ENCODE assay signal across 10 cellular contexts in genomic region chr16:89191901-89192184, GRCh38. TPM values are rescaled to one million over a fixed set of nuclear protein-coding genes. Genes with fewer than 3 reads are reported as not detected.
DNase-seq lines count a peak whose midpoint lies in the region; ATAC-seq and TF ChIP-seq lines count a peak whose summit lies in the region.
"Had no signal": no experiment of that assay in that cellular context is flagged by ENCODE, and none has a peak within 500 bp of the region (broad histone marks: within the 10 kb centered on the region; RNA-seq: fewer than 3 reads in every experiment).

No MANE protein-coding gene starts in this region.

- no peak for TF ChIP-seq CTCF in GM23338 (conservative IDR thresholded peaks at IDR 0.05; ENCODE audit: low read depth in 2 of 2)
- no peak for TF ChIP-seq CTCF in SU-DHL-6 (IDR thresholded peaks at IDR 0.05; ENCODE audit: insufficient read depth, low read length, poor library complexity, severe bottlenecking)
- no peak for TF ChIP-seq CTCF in stomach (IDR thresholded peaks at IDR 0.05)

- peaks cover 8% of the 10 kb centered on the region; the same call in 2 of the 3 replicates for H3K9me3 Mint-ChIP-seq in GM23338

- H3K27ac Mint-ChIP-seq in GM23338 = no peak overlapping the region

- no peaks in the 10 kb centered on the region for H3K4me1 ChIP-seq in GM23338 (ENCODE audit: insufficient read depth)
- peaks cover 9 to 19% (median 12%) of the 10 kb centered on the region in 4 donors for H3K4me1 ChIP-seq in stomach

- H3K9ac ChIP-seq in SU-DHL-6 (ENCODE audit: low read length) = no peak overlapping the region

- H3K4me1 Mint-ChIP-seq in GM23338 = no peaks in the 10 kb centered on the region

- intact Hi-C loops in stomach (cut with DNase I; ENCODE audit: low total_unique reads) = no loop called here

- ATAC-seq in GM23338 = no peak; the same call in 2 of the 3 replicates

- DNase-seq in GM23338 (ENCODE audit: low spot score) (no peak), stomach (no peak), AG08396 (ENCODE audit: low spot score) (no peak), NCI-H2227 treated with DMSO at 0.1 percent for 48 hours (lab: John Stamatoyannopoulos, UW) (no peak), NCI-H2029 (lab: John Stamatoyannopoulos, UW) (no peak), putamen (ENCODE audit: low spot score) (no peak)
- DNase-seq: NCI-H187, SHP77 treated with DMSO at 0.1 percent for 48 hours had no signal

- H3K27me3 ChIP-seq in GM23338 (ENCODE audit: insufficient read depth) (no peaks in the 10 kb centered on the region), SU-DHL-6 (ENCODE audit: low read length) (no peaks in the 10 kb centered on the region), stomach (peaks cover 0 to 44% (median 10%) of the 10 kb centered on the region in 3 donors)

- no peak for TF ChIP-seq POLR2A in stomach (IDR thresholded peaks at IDR 0.05)

- H3K9me2 ChIP-seq in GM23338 (ENCODE audit: insufficient read depth) (no peaks in the 10 kb centered on the region), SU-DHL-6 (replicated peaks; ENCODE audit: insufficient read depth, low read length) (no peaks in the 10 kb centered on the region)

- no peaks in the 10 kb centered on the region for H3K36me3 Mint-ChIP-seq in GM23338 (ENCODE audit: low read depth)

- no peaks in the 10 kb centered on the region for H3K79me2 ChIP-seq in GM23338 (replicated peaks; ENCODE audit: insufficient read depth)
- no peaks in the 10 kb centered on the region for H3K79me2 ChIP-seq in SU-DHL-6 (ENCODE audit: insufficient read depth, low read length)

- H3K4me3 ChIP-seq in GM23338 (peak overlapping the region; percentile 64), SU-DHL-6 (ENCODE audit: insufficient read depth, low read length, poor library complexity, severe bottlenecking) (no peak overlapping the region), iPS-11a (ENCODE audit: low read depth, low read length) (peak overlapping the region; percentile 27), stomach (peak overlapping the region; percentile 38 to 51 (median 44))

- H4K20me1 ChIP-seq in GM23338 (replicated peaks; ENCODE audit: insufficient read depth) (no peaks in the 10 kb centered on the region), SU-DHL-6 (ENCODE audit: low read depth, low read length) (no peaks in the 10 kb centered on the region)

- H3K4me2 ChIP-seq in GM23338 (peak overlapping the region; percentile 79), SU-DHL-6 (ENCODE audit: low read depth, low read length, poor library complexity, severe bottlenecking) (peak overlapping the region; percentile 41)

- H3K4me3 Mint-ChIP-seq in GM23338 = no peak overlapping the region

- H2AFZ ChIP-seq in GM23338 = 0 out of 2 replicates have a peak overlapping the region, but pooled peaks have one; percentile 66
- no peak overlapping the region for H2AFZ ChIP-seq in SU-DHL-6 (ENCODE audit: low read depth, low read length, severe bottlenecking)

- H3K27ac ChIP-seq in GM23338 (ENCODE audit: low read depth) = no peak overlapping the region
- no peak overlapping the region for H3K27ac ChIP-seq in SU-DHL-6 (ENCODE audit: low read depth, low read length)
- peak overlapping the region in 1 of 5 donors; percentile 35 for H3K27ac ChIP-seq in stomach

- TF ChIP-seq EP300 in stomach (IDR thresholded peaks at IDR 0.05) = no peak

- H3K27me3 Mint-ChIP-seq in GM23338 (ENCODE audit: insufficient read depth, low read depth, poor library complexity) = peaks cover 19% of the 10 kb centered on the region

- H3K9me3 ChIP-seq in SU-DHL-6 (ENCODE audit: insufficient read depth, low read length) (no peaks in the 10 kb centered on the region), stomach (no peaks in the 10 kb centered on the region)

- H3K36me3 ChIP-seq in GM23338 (ENCODE audit: insufficient read depth) (no peaks in the 10 kb centered on the region), SU-DHL-6 (ENCODE audit: low read length) (no peaks in the 10 kb centered on the region), stomach (no peaks in the 10 kb centered on the region)

- H3F3A ChIP-seq in GM23338 (replicated peaks; ENCODE audit: low read depth) (no peaks in the 10 kb centered on the region), SU-DHL-6 (ENCODE audit: insufficient read depth) (0 out of 2 replicates have a peak, but pooled peaks cover 3% of the 10 kb centered on the region)

- 0 to 8% (median 4%) methylated on average over 5 to 18 of the region's 19 CpGs for WGBS in stomach, 5 donors

TF ChIP-seq in GM23338, 12 proteins besides CTCF, POLR2A, EP300 and RAD21:
- no peak for TF ChIP-seq POLR2AphosphoS5 (IDR thresholded peaks at IDR 0.05; ENCODE audit: low read depth)

RNA-seq across cellular contexts. Expression of gene SLC22A31, which starts 8.5 kb away (rescaled TPM):
- total RNA-seq in GM23338 (2014; rRNA removed; shearing (Covaris generic)) = 7.9 and 13.8 TPM in 2 replicates
- polyA plus RNA-seq in GM23338 (2016; fragmentation: Nextera tagmentation; extraction: Ambion mirVana) (2.1 TPM in 2 replicates), stomach (1 to 10 TPM; 1.4 to 6.4 (median 3.0) TPM)
- 1 to 10 TPM in 1 of 5 donors, not detected in 4; 2.7 TPM for total RNA-seq in stomach

RNA-seq across cellular contexts. Expression of gene CDH15, which starts 20.3 kb away (rescaled TPM):
- total RNA-seq in GM23338 (2014; rRNA removed; shearing (Covaris generic)) = 0.12 and 1.0 TPM in 2 replicates
- polyA plus RNA-seq in GM23338 (2016; fragmentation: Nextera tagmentation; extraction: Ambion mirVana) (0.61 and 0.63 TPM in 2 replicates), stomach (under 1 TPM in 2 of 3 donors, not detected in 1; 0.20 to 0.31 TPM)
- not detected for total RNA-seq in stomach

RNA-seq across cellular contexts. Expression of gene ZNF778, which starts 25.7 kb away (rescaled TPM):
- 18.1 and 43.4 TPM in 2 replicates for total RNA-seq in GM23338 (2014; rRNA removed; shearing (Covaris generic))
- 5.4 and 7.9 TPM in 2 replicates for polyA plus RNA-seq in GM23338 (2016; fragmentation: Nextera tagmentation; extraction: Ambion mirVana)
- 10 to 100 TPM in 1 of 5 donors, 1 to 10 TPM in 4; 4.1 to 11.7 (median 4.9) TPM for total RNA-seq in stomach
- 1 to 10 TPM; 1.2 to 7.2 (median 1.5) TPM for polyA plus RNA-seq in stomach
